1 cellular context compared by ENCODE assay signal in the genomic region with DNA sequence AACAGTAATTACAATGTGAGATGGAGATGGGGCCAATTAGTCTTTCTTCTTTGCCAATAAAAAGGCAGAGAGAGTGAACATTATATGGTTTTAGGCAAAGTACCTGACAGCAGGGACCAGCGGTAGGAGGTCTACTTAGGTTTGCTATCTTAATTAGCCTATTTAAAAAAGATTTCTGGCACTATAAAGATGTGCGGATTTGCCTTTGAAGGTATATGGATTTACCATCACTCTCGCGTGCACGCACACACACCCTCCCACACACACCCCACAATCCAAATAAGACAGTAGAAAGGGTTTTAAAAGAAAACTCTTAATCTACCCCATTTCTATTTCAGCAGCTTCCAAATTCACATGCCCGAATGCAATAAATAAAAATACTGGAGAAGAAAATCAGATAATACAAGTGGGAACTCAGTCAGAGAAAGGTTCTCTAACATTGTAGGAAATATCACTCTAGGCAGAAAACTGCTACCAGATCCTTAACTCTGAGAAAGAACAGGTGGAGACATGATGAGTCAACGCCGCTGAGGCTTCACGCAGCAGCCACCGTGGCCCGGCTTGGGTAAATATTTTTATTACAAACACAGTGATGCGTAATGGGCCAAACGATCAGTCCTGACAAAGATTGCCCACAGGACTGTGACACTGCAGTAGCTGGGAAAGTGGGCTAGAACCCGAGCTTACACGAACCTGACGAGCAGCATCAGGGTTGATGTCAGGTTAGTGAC.
TF ChIP-seq lines count a peak whose summit lies in the region.

No MANE protein-coding gene starts in this region.

TF ChIP-seq in HEK293, 187 proteins besides CTCF, POLR2A, EP300 and RAD21 (continued from another document and continues in another):
- peak; percentile 95 for TF ChIP-seq SP7 (tag by site-specific recombination; IDR thresholded peaks at IDR 0.05)
- TF ChIP-seq ZNF23 (tag by site-specific recombination; IDR thresholded peaks at IDR 0.05; ENCODE audit: borderline replicate concordance): no peak
- no peak for TF ChIP-seq ZNF621 (tag by site-specific recombination; IDR thresholded peaks at IDR 0.05)
- TF ChIP-seq ZNF660 (tag by site-specific recombination; IDR thresholded peaks at IDR 0.05): peak; percentile 88
- 0 out of 2 replicates have a peak, but pooled peaks have one; percentile 55 for TF ChIP-seq ZNF184 (tag by site-specific recombination; IDR thresholded peaks at IDR 0.05)
- TF ChIP-seq PRDM1 (tag by site-specific recombination; IDR thresholded peaks at IDR 0.05): no peak
- no peak for TF ChIP-seq ZNF664 (tag by site-specific recombination; IDR thresholded peaks at IDR 0.05)
- TF ChIP-seq, protein P1, sequence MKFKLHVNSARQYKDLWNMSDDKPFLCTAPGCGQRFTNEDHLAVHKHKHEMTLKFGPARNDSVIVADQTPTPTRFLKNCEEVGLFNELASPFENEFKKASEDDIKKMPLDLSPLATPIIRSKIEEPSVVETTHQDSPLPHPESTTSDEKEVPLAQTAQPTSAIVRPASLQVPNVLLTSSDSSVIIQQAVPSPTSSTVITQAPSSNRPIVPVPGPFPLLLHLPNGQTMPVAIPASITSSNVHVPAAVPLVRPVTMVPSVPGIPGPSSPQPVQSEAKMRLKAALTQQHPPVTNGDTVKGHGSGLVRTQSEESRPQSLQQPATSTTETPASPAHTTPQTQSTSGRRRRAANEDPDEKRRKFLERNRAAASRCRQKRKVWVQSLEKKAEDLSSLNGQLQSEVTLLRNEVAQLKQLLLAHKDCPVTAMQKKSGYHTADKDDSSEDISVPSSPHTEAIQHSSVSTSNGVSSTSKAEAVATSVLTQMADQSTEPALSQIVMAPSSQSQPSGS (tag by site-specific recombination; IDR thresholded peaks at IDR 0.05; ENCODE audit: low read depth): no peak
- peak; percentile 58 for TF ChIP-seq WT1 (tag by site-specific recombination; IDR thresholded peaks at IDR 0.05)
- TF ChIP-seq ZNF544 (tag by site-specific recombination; IDR thresholded peaks at IDR 0.05): no peak
- no peak for TF ChIP-seq KLF7 (tag by site-specific recombination; IDR thresholded peaks at IDR 0.05; ENCODE audit: borderline replicate concordance)
- no peak for TF ChIP-seq ZNF792 (tag by site-specific recombination; IDR thresholded peaks at IDR 0.05)
- TF ChIP-seq ZSCAN30 (tag by site-specific recombination; IDR thresholded peaks at IDR 0.05): peak; percentile 54; the same call in 1 of the 2 replicates
- no peak for TF ChIP-seq ZNF529 (tag by site-specific recombination; IDR thresholded peaks at IDR 0.05; ENCODE audit: insufficient replicate concordance)
- TF ChIP-seq, protein P2, sequence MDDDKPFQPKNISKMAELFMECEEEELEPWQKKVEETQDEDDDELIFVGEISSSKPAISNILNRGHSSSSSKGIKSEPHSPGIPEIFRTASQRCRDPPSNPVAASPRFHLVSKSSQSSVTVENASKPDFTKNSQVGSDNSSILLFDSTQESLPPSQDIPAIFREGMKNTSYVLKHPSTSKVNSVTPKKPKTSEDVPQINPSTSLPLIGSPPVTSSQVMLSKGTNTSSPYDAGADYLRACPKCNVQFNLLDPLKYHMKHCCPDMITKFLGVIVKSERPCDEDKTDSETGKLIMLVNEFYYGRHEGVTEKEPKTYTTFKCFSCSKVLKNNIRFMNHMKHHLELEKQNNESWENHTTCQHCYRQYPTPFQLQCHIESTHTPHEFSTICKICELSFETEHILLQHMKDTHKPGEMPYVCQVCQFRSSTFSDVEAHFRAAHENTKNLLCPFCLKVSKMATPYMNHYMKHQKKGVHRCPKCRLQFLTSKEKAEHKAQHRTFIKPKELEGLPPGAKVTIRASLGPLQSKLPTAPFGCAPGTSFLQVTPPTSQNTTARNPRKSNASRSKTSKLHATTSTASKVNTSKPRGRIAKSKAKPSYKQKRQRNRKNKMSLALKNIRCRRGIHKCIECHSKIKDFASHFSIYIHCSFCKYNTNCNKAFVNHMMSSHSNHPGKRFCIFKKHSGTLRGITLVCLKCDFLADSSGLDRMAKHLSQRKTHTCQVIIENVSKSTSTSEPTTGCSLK (tag by site-specific recombination; IDR thresholded peaks at IDR 0.05): no peak
- no peak for TF ChIP-seq SALL2 (tag by site-specific recombination; IDR thresholded peaks at IDR 0.05; ENCODE audit: borderline replicate concordance)
- TF ChIP-seq ZNF658 (tag by site-specific recombination; IDR thresholded peaks at IDR 0.05): no peak
- TF ChIP-seq ZNF426 (tag by site-specific recombination; IDR thresholded peaks at IDR 0.05): no peak
- TF ChIP-seq ZNF830 (tag by site-specific recombination; IDR thresholded peaks at IDR 0.05; ENCODE audit: low read depth): no peak
- TF ChIP-seq ZNF221 (tag by site-specific recombination; IDR thresholded peaks at IDR 0.05; ENCODE audit: borderline replicate concordance): no peak
- TF ChIP-seq GLI4 (tag by site-specific recombination; IDR thresholded peaks at IDR 0.05): no peak
- TF ChIP-seq, protein P3, sequence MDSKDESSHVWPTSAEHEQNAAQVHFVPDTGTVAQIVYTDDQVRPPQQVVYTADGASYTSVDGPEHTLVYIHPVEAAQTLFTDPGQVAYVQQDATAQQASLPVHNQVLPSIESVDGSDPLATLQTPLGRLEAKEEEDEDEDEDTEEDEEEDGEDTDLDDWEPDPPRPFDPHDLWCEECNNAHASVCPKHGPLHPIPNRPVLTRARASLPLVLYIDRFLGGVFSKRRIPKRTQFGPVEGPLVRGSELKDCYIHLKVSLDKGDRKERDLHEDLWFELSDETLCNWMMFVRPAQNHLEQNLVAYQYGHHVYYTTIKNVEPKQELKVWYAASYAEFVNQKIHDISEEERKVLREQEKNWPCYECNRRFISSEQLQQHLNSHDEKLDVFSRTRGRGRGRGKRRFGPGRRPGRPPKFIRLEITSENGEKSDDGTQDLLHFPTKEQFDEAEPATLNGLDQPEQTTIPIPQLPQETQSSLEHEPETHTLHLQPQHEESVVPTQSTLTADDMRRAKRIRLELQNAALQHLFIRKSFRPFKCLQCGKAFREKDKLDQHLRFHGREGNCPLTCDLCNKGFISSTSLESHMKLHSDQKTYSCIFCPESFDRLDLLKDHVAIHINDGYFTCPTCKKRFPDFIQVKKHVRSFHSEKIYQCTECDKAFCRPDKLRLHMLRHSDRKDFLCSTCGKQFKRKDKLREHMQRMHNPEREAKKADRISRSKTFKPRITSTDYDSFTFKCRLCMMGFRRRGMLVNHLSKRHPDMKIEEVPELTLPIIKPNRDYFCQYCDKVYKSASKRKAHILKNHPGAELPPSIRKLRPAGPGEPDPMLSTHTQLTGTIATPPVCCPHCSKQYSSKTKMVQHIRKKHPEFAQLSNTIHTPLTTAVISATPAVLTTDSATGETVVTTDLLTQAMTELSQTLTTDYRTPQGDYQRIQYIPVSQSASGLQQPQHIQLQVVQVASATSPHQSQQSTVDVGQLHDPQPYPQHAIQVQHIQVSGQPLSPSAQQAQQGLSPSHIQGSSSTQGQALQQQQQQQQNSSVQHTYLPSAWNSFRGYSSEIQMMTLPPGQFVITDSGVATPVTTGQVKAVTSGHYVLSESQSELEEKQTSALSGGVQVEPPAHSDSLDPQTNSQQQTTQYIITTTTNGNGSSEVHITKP (tag by site-specific recombination; IDR thresholded peaks at IDR 0.05): peak; percentile 69
- TF ChIP-seq ZNF677 (tag by site-specific recombination; IDR thresholded peaks at IDR 0.05): no peak
- TF ChIP-seq, protein P4, sequence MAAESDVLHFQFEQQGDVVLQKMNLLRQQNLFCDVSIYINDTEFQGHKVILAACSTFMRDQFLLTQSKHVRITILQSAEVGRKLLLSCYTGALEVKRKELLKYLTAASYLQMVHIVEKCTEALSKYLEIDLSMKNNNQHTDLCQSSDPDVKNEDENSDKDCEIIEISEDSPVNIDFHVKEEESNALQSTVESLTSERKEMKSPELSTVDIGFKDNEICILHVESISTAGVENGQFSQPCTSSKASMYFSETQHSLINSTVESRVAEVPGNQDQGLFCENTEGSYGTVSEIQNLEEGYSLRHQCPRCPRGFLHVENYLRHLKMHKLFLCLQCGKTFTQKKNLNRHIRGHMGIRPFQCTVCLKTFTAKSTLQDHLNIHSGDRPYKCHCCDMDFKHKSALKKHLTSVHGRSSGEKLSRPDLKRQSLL (tag by site-specific recombination; IDR thresholded peaks at IDR 0.05): no peak
- TF ChIP-seq, protein P5, sequence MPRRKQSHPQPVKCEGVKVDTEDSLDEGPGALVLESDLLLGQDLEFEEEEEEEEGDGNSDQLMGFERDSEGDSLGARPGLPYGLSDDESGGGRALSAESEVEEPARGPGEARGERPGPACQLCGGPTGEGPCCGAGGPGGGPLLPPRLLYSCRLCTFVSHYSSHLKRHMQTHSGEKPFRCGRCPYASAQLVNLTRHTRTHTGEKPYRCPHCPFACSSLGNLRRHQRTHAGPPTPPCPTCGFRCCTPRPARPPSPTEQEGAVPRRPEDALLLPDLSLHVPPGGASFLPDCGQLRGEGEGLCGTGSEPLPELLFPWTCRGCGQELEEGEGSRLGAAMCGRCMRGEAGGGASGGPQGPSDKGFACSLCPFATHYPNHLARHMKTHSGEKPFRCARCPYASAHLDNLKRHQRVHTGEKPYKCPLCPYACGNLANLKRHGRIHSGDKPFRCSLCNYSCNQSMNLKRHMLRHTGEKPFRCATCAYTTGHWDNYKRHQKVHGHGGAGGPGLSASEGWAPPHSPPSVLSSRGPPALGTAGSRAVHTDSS (tag by site-specific recombination; IDR thresholded peaks at IDR 0.05): no peak
- TF ChIP-seq ZNF416 (tag by site-specific recombination; IDR thresholded peaks at IDR 0.05): no peak
- no peak for TF ChIP-seq ZNF76 (tag by site-specific recombination; IDR thresholded peaks at IDR 0.05; ENCODE audit: borderline replicate concordance, low read depth)
- no peak; the same call in 1 of the 2 replicates for TF ChIP-seq ZNF623 (tag by site-specific recombination; IDR thresholded peaks at IDR 0.05)
- no peak for TF ChIP-seq ZNF626 (tag by site-specific recombination; IDR thresholded peaks at IDR 0.05)
- no peak for TF ChIP-seq ZNF670 (tag by site-specific recombination; IDR thresholded peaks at IDR 0.05; ENCODE audit: low read depth)
- TF ChIP-seq, protein P6, sequence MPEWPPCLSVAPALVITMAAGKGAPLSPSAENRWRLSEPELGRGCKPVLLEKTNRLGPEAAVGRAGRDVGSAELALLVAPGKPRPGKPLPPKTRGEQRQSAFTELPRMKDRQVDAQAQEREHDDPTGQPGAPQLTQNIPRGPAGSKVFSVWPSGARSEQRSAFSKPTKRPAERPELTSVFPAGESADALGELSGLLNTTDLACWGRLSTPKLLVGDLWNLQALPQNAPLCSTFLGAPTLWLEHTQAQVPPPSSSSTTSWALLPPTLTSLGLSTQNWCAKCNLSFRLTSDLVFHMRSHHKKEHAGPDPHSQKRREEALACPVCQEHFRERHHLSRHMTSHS (tag by site-specific recombination; IDR thresholded peaks at IDR 0.05): no peak
- peak; percentile 66 for TF ChIP-seq ZNF629 (tag by site-specific recombination; IDR thresholded peaks at IDR 0.05)
- TF ChIP-seq ZNF548 (tag by site-specific recombination; IDR thresholded peaks at IDR 0.05): no peak
- TF ChIP-seq ZEB2 (tag by site-specific recombination; IDR thresholded peaks at IDR 0.05): peak; percentile 88; the same call in 1 of the 2 replicates
- TF ChIP-seq GLIS2 (tag by site-specific recombination; IDR thresholded peaks at IDR 0.05): no peak
- no peak for TF ChIP-seq ZNF747 (tag by site-specific recombination; IDR thresholded peaks at IDR 0.05)
- no peak for TF ChIP-seq ZNF530 (tag by site-specific recombination; IDR thresholded peaks at IDR 0.05; ENCODE audit: low read depth)
- no peak for TF ChIP-seq ZNF211 (tag by site-specific recombination; IDR thresholded peaks at IDR 0.05; ENCODE audit: low read depth)
- no peak for TF ChIP-seq ZNF274 (IDR thresholded peaks at IDR 0.05; ENCODE audit: low read length)
- no peak for TF ChIP-seq ZNF274 (tag by site-specific recombination; IDR thresholded peaks at IDR 0.05; ENCODE audit: borderline replicate concordance)
- TF ChIP-seq IKZF3 (tag by site-specific recombination; IDR thresholded peaks at IDR 0.05): peak; percentile 62
- TF ChIP-seq ZBTB48 (tag by site-specific recombination; IDR thresholded peaks at IDR 0.05): no peak
- no peak for TF ChIP-seq ZNF521 (tag by site-specific recombination; IDR thresholded peaks at IDR 0.05)
- TF ChIP-seq, protein P7, sequence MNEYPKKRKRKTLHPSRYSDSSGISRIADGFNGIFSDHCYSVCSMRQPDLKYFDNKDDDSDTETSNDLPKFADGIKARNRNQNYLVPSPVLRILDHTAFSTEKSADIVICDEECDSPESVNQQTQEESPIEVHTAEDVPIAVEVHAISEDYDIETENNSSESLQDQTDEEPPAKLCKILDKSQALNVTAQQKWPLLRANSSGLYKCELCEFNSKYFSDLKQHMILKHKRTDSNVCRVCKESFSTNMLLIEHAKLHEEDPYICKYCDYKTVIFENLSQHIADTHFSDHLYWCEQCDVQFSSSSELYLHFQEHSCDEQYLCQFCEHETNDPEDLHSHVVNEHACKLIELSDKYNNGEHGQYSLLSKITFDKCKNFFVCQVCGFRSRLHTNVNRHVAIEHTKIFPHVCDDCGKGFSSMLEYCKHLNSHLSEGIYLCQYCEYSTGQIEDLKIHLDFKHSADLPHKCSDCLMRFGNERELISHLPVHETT (tag by site-specific recombination; IDR thresholded peaks at IDR 0.05): 0 out of 2 replicates have a peak, but pooled peaks have one; percentile 11
- TF ChIP-seq ZNF514 (tag by site-specific recombination; IDR thresholded peaks at IDR 0.05): no peak
- no peak for TF ChIP-seq ZNF266 (tag by site-specific recombination; IDR thresholded peaks at IDR 0.05; ENCODE audit: low read depth)
- peak; percentile 86; the same call in 1 of the 2 replicates for TF ChIP-seq ZBTB1 (tag by site-specific recombination; IDR thresholded peaks at IDR 0.05)
- no peak for TF ChIP-seq ZFP3 (tag by site-specific recombination; IDR thresholded peaks at IDR 0.05; ENCODE audit: low read depth)
- TF ChIP-seq ZNF2 (tag by site-specific recombination; IDR thresholded peaks at IDR 0.05): no peak
